ENCODE assay signal across 1 cellular context in genomic region chr7:101172005-101172853, GRCh38.
A peak's percentile ranks its signal among the peaks of the same experiment; 100 is the strongest.
TF ChIP-seq lines count a peak whose summit lies in the region.

No MANE protein-coding gene starts in this region.

TF ChIP-seq in HepG2, 621 proteins besides CTCF, POLR2A, EP300 and RAD21:
- TF ChIP-seq ZNF546 (CRISPR knock-in tag; conservative IDR thresholded peaks at IDR 0.05) (no peak), CHCHD3 (CRISPR knock-in tag; IDR thresholded peaks at IDR 0.05) (0 out of 2 replicates have a peak, but pooled peaks have one; percentile 2), ZNF501 (CRISPR knock-in tag; IDR thresholded peaks at IDR 0.05) (no peak), ZNF547 (CRISPR knock-in tag; IDR thresholded peaks at IDR 0.05) (0 out of 2 replicates have a peak, but pooled peaks have one; percentile 48), HNRNPLL (IDR thresholded peaks at IDR 0.05; ENCODE audit: low read depth, low read length, poor library complexity, severe bottlenecking) (peak; percentile 16), ZNF687 (CRISPR knock-in tag; IDR thresholded peaks at IDR 0.05) (peak; percentile 23; the same call in 1 of the 2 replicates), ZNF674 (CRISPR knock-in tag; IDR thresholded peaks at IDR 0.05; ENCODE audit: low read depth) (no peak), ARNT (IDR thresholded peaks at IDR 0.05) (no peak), ZNF800 (CRISPR knock-in tag; IDR thresholded peaks at IDR 0.05) (peak; percentile 65; the same call in 1 of the 2 replicates), SNAI1 (CRISPR knock-in tag; IDR thresholded peaks at IDR 0.05; ENCODE audit: borderline replicate concordance) (no peak), FIP1L1 (IDR thresholded peaks at IDR 0.05; ENCODE audit: borderline replicate concordance, insufficient read depth, low read depth, low read length) (no peak), HES4 (CRISPR knock-in tag; IDR thresholded peaks at IDR 0.05; ENCODE audit: borderline replicate concordance) (no peak), EZH2 (conservative IDR thresholded peaks at IDR 0.05; ENCODE audit: low read depth, low read length) (peak; percentile 94), ZBTB14 (CRISPR knock-in tag; IDR thresholded peaks at IDR 0.05) (peak; percentile 60; the same call in 1 of the 2 replicates), SIN3A (IDR thresholded peaks at IDR 0.05; ENCODE audit: borderline replicate concordance, low read depth, low read length) (no peak), NFIB (CRISPR knock-in tag; IDR thresholded peaks at IDR 0.05; ENCODE audit: borderline replicate concordance) (no peak), POGK (CRISPR knock-in tag; conservative IDR thresholded peaks at IDR 0.05) (no peak), MTF2 (CRISPR knock-in tag; IDR thresholded peaks at IDR 0.05; ENCODE audit: borderline replicate concordance) (peak; percentile 75), ZNF768 (CRISPR knock-in tag; IDR thresholded peaks at IDR 0.05) (peak; percentile 26; the same call in 1 of the 2 replicates), CBX1 (IDR thresholded peaks at IDR 0.05; ENCODE audit: low read depth) (no peak)
